1 cellular context compared by ENCODE assay signal in the genomic region with DNA sequence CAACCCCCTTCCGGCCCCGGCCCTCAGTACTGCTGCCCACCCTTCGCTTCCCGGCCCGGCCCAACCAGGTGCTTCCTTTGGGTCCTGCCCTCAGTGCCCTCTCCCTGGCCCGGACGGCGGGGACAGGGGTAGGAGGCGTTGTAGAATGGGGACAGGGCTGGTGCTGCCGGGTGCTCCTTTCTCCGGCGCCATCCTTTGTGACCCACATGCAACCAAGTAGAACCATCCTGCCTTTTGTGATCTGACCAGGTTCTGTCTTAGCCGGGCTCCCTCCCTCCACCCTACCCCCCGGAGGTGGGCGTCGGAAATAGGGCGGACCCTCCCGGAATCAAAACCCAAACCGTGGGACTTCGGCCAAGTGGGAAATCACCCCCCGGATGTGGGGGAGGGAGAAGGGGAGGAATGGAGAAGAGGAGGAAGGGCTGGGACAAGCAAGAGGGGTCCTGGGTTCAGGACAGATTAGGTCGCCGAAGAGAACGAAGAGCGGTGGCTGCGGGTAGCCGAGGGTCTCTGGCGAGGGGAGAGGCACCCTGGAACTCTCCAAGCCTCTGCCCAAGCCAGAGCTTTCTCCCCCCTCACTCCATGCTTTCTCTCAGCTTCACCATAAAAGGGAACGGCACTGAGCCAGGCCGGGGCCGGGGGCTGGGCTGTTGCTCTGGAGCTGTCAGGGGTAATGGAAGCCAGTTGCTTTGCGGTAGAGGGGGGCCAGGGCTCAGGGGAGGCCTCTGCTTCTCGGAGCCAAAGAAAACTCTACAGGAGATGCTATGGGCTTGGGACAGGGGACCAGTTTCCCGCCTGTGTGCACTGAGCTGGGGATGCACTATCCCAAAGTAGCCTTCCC.
TF ChIP-seq lines count a peak whose summit lies in the region.

No MANE protein-coding gene starts in this region.

TF ChIP-seq in HepG2, 621 proteins besides CTCF, POLR2A, EP300 and RAD21 (continued from another document and continues in another):
- TF ChIP-seq KDM5A (IDR thresholded peaks at IDR 0.05; ENCODE audit: borderline replicate concordance, low read length) (no peak), SETDB1 (CRISPR knock-in tag; IDR thresholded peaks at IDR 0.05; ENCODE audit: borderline replicate concordance) (no peak), SMYD3 (CRISPR knock-in tag; IDR thresholded peaks at IDR 0.05) (no peak), CBX5 (CRISPR knock-in tag; IDR thresholded peaks at IDR 0.05; ENCODE audit: borderline replicate concordance) (no peak), SOX13 (IDR thresholded peaks at IDR 0.05) (no peak), SOX13 (CRISPR knock-in tag; conservative IDR thresholded peaks at IDR 0.05 in 1 of 2, IDR thresholded peaks at IDR 0.05 in 1 of 2) (no peak), EHMT2 (IDR thresholded peaks at IDR 0.05; ENCODE audit: borderline replicate concordance, low read depth, low read length) (no peak), MBNL3 (CRISPR knock-in tag; conservative IDR thresholded peaks at IDR 0.05) (no peak), TCF12 (IDR thresholded peaks at IDR 0.05) (no peak), TCF12 (CRISPR knock-in tag; IDR thresholded peaks at IDR 0.05) (no peak), FOXP1 (IDR thresholded peaks at IDR 0.05) (no peak), FOXP1 (CRISPR knock-in tag; IDR thresholded peaks at IDR 0.05) (no peak), ZFX (CRISPR knock-in tag; IDR thresholded peaks at IDR 0.05; ENCODE audit: low read depth) (no peak), NR2F1 (CRISPR knock-in tag; IDR thresholded peaks at IDR 0.05) (no peak), ZNF749 (CRISPR knock-in tag; IDR thresholded peaks at IDR 0.05; ENCODE audit: borderline replicate concordance) (no peak), ZNF326 (CRISPR knock-in tag; IDR thresholded peaks at IDR 0.05; ENCODE audit: borderline replicate concordance) (no peak), ZNF225 (CRISPR knock-in tag; IDR thresholded peaks at IDR 0.05) (peak; percentile 23; the same call in 1 of the 2 replicates), ZNF549 (CRISPR knock-in tag; IDR thresholded peaks at IDR 0.05) (no peak), HNRNPK (IDR thresholded peaks at IDR 0.05; ENCODE audit: low read depth, low read length, poor library complexity, severe bottlenecking) (no peak), ZSCAN30 (CRISPR knock-in tag; IDR thresholded peaks at IDR 0.05) (no peak), THYN1 (CRISPR knock-in tag; IDR thresholded peaks at IDR 0.05; ENCODE audit: borderline replicate concordance, low read depth) (no peak)
- TF ChIP-seq, protein P1, sequence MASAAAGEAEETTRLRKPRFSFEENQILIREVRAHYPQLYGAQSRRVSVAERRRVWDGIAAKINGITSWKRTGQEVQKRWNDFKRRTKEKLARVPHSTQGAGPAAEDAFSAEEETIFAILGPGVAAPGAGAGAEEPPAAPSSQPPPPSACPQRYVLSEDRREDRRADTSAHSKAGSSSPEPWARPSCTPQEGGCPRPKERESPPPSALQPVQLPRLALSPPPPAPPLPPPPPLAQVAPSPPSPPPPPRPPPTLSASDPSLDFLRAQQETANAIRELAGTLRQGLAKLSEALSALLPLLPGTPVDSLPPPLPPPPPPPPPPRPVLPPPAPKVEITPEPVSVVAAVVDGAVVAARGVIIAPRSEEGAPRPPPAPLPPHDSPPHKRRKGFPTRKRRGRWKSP (CRISPR knock-in tag; IDR thresholded peaks at IDR 0.05): no peak
- TF ChIP-seq, protein P2, sequence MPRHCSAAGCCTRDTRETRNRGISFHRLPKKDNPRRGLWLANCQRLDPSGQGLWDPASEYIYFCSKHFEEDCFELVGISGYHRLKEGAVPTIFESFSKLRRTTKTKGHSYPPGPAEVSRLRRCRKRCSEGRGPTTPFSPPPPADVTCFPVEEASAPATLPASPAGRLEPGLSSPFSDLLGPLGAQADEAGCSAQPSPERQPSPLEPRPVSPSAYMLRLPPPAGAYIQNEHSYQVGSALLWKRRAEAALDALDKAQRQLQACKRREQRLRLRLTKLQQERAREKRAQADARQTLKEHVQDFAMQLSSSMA (CRISPR knock-in tag; IDR thresholded peaks at IDR 0.05): peak; percentile 42; the same call in 1 of the 2 replicates
- TF ChIP-seq, protein P3, sequence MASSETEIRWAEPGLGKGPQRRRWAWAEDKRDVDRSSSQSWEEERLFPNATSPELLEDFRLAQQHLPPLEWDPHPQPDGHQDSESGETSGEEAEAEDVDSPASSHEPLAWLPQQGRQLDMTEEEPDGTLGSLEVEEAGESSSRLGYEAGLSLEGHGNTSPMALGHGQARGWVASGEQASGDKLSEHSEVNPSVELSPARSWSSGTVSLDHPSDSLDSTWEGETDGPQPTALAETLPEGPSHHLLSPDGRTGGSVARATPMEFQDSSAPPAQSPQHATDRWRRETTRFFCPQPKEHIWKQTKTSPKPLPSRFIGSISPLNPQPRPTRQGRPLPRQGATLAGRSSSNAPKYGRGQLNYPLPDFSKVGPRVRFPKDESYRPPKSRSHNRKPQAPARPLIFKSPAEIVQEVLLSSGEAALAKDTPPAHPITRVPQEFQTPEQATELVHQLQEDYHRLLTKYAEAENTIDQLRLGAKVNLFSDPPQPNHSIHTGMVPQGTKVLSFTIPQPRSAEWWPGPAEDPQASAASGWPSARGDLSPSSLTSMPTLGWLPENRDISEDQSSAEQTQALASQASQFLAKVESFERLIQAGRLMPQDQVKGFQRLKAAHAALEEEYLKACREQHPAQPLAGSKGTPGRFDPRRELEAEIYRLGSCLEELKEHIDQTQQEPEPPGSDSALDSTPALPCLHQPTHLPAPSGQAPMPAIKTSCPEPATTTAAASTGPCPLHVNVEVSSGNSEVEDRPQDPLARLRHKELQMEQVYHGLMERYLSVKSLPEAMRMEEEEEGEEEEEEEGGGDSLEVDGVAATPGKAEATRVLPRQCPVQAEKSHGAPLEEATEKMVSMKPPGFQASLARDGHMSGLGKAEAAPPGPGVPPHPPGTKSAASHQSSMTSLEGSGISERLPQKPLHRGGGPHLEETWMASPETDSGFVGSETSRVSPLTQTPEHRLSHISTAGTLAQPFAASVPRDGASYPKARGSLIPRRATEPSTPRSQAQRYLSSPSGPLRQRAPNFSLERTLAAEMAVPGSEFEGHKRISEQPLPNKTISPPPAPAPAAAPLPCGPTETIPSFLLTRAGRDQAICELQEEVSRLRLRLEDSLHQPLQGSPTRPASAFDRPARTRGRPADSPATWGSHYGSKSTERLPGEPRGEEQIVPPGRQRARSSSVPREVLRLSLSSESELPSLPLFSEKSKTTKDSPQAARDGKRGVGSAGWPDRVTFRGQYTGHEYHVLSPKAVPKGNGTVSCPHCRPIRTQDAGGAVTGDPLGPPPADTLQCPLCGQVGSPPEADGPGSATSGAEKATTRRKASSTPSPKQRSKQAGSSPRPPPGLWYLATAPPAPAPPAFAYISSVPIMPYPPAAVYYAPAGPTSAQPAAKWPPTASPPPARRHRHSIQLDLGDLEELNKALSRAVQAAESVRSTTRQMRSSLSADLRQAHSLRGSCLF (CRISPR knock-in tag; IDR thresholded peaks at IDR 0.05; ENCODE audit: borderline replicate concordance): no peak
- TF ChIP-seq, protein P4, sequence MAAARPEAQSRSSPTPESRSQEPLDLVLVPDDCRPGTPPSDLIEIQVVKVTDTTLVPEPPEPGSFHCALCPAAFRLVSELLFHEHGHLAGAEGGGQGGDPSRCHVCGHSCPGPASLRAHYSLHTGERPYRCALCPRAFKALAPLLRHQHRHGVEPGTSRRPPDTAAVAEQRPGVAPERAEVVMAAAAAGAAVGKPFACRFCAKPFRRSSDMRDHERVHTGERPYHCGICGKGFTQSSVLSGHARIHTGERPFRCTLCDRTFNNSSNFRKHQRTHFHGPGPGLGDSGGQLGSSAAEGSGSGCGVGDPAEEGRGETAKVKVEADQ (CRISPR knock-in tag; IDR thresholded peaks at IDR 0.05; ENCODE audit: borderline replicate concordance): no peak
- TF ChIP-seq, protein P5, sequence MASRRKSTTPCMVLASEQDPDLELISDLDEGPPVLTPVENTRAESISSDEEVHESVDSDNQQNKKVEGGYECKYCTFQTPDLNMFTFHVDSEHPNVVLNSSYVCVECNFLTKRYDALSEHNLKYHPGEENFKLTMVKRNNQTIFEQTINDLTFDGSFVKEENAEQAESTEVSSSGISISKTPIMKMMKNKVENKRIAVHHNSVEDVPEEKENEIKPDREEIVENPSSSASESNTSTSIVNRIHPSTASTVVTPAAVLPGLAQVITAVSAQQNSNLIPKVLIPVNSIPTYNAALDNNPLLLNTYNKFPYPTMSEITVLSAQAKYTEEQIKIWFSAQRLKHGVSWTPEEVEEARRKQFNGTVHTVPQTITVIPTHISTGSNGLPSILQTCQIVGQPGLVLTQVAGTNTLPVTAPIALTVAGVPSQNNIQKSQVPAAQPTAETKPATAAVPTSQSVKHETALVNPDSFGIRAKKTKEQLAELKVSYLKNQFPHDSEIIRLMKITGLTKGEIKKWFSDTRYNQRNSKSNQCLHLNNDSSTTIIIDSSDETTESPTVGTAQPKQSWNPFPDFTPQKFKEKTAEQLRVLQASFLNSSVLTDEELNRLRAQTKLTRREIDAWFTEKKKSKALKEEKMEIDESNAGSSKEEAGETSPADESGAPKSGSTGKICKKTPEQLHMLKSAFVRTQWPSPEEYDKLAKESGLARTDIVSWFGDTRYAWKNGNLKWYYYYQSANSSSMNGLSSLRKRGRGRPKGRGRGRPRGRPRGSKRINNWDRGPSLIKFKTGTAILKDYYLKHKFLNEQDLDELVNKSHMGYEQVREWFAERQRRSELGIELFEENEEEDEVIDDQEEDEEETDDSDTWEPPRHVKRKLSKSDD (CRISPR knock-in tag; IDR thresholded peaks at IDR 0.05; ENCODE audit: low read depth): no peak
- TF ChIP-seq, protein P6, sequence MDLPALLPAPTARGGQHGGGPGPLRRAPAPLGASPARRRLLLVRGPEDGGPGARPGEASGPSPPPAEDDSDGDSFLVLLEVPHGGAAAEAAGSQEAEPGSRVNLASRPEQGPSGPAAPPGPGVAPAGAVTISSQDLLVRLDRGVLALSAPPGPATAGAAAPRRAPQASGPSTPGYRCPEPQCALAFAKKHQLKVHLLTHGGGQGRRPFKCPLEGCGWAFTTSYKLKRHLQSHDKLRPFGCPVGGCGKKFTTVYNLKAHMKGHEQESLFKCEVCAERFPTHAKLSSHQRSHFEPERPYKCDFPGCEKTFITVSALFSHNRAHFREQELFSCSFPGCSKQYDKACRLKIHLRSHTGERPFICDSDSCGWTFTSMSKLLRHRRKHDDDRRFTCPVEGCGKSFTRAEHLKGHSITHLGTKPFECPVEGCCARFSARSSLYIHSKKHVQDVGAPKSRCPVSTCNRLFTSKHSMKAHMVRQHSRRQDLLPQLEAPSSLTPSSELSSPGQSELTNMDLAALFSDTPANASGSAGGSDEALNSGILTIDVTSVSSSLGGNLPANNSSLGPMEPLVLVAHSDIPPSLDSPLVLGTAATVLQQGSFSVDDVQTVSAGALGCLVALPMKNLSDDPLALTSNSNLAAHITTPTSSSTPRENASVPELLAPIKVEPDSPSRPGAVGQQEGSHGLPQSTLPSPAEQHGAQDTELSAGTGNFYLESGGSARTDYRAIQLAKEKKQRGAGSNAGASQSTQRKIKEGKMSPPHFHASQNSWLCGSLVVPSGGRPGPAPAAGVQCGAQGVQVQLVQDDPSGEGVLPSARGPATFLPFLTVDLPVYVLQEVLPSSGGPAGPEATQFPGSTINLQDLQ (CRISPR knock-in tag; IDR thresholded peaks at IDR 0.05): no peak
- TF ChIP-seq, protein P7, sequence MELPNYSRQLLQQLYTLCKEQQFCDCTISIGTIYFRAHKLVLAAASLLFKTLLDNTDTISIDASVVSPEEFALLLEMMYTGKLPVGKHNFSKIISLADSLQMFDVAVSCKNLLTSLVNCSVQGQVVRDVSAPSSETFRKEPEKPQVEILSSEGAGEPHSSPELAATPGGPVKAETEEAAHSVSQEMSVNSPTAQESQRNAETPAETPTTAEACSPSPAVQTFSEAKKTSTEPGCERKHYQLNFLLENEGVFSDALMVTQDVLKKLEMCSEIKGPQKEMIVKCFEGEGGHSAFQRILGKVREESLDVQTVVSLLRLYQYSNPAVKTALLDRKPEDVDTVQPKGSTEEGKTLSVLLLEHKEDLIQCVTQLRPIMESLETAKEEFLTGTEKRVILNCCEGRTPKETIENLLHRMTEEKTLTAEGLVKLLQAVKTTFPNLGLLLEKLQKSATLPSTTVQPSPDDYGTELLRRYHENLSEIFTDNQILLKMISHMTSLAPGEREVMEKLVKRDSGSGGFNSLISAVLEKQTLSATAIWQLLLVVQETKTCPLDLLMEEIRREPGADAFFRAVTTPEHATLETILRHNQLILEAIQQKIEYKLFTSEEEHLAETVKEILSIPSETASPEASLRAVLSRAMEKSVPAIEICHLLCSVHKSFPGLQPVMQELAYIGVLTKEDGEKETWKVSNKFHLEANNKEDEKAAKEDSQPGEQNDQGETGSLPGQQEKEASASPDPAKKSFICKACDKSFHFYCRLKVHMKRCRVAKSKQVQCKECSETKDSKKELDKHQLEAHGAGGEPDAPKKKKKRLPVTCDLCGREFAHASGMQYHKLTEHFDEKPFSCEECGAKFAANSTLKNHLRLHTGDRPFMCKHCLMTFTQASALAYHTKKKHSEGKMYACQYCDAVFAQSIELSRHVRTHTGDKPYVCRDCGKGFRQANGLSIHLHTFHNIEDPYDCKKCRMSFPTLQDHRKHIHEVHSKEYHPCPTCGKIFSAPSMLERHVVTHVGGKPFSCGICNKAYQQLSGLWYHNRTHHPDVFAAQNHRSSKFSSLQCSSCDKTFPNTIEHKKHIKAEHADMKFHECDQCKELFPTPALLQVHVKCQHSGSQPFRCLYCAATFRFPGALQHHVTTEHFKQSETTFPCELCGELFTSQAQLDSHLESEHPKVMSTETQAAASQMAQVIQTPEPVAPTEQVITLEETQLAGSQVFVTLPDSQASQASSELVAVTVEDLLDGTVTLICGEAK (IDR thresholded peaks at IDR 0.05): no peak
- TF ChIP-seq, protein P7 (CRISPR knock-in tag; IDR thresholded peaks at IDR 0.05): no peak
